13 cellular contexts compared by ENCODE assay signal in genomic region chr16:83771306-83771942, GRCh38. TPM values are rescaled to one million over a fixed set of nuclear protein-coding genes. Genes with fewer than 3 reads are reported as not detected.
DNase-seq lines count a peak whose midpoint lies in the region; ATAC-seq and TF ChIP-seq lines count a peak whose summit lies in the region.
"Had no signal": no experiment of that assay in that cellular context is flagged by ENCODE, and none has a peak within 500 bp of the region (broad histone marks: within the 10 kb centered on the region; RNA-seq: fewer than 3 reads in every experiment).

No MANE protein-coding gene starts in this region.

- no peaks in the 10 kb centered on the region for H3K9me3 ChIP-seq in BE2C
- H3K9me3 ChIP-seq: esophagus squamous epithelium, tibial nerve had no signal

- no peak for TF ChIP-seq CTCF in BE2C (IDR thresholded peaks at IDR 0.05; ENCODE audit: low read depth, low read length)

- H3K9me3 Mint-ChIP-seq in natural killer cell treated with Interleukin-12 subunit alpha and Interleukin-12 subunit beta and Interleukin-15 and Interleukin-18, amount 100 ng/mL, for 72 hours: no peaks in the 10 kb centered on the region

- no peaks in the 10 kb centered on the region for H3K36me3 Mint-ChIP-seq in natural killer cell treated with Interleukin-12 subunit alpha and Interleukin-12 subunit beta and Interleukin-15 and Interleukin-18, amount 100 ng/mL, for 72 hours
- H3K36me3 Mint-ChIP-seq: activated naive CD8-positive, alpha-beta T cell had no signal

- H3K27me3 ChIP-seq in BE2C: no peaks in the 10 kb centered on the region; the same call in 1 of the 2 replicates
- H3K27me3 ChIP-seq: esophagus squamous epithelium, tibial nerve had no signal

- intact Hi-C loops in Right ventricle myocardium inferior (cut with DNase I): no loop called here

- no peak overlapping the region for H3K4me3 ChIP-seq in BE2C (ENCODE audit: low read depth, low read length)
- H3K4me3 ChIP-seq: esophagus squamous epithelium, PC-9, tibial nerve had no signal

- peaks cover 0 to 9% of the 10 kb centered on the region in 2 donors for H3K4me1 Mint-ChIP-seq in natural killer cell treated with Interleukin-12 subunit alpha and Interleukin-12 subunit beta and Interleukin-15 and Interleukin-18, amount 100 ng/mL, for 72 hours (ENCODE audit: low read depth in 2 of 2)

- peak; percentile 81 for ATAC-seq in Right ventricle myocardium inferior
- no peak for ATAC-seq in GM18511 (IDR thresholded peaks at IDR 0.05; ENCODE audit: unreplicated experiment)
- no peak for ATAC-seq in natural killer cell treated with Interleukin-12 subunit alpha and Interleukin-12 subunit beta and Interleukin-15 and Interleukin-18, amount 100 ng/mL, for 72 hours

- H3K36me3 ChIP-seq in BE2C: no peaks in the 10 kb centered on the region
- H3K36me3 ChIP-seq: esophagus squamous epithelium, tibial nerve had no signal

- H3K27me3 Mint-ChIP-seq in natural killer cell treated with Interleukin-12 subunit alpha and Interleukin-12 subunit beta and Interleukin-15 and Interleukin-18, amount 100 ng/mL, for 72 hours: peaks cover 22 to 26% of the 10 kb centered on the region in 2 donors

- H3K27ac Mint-ChIP-seq in natural killer cell treated with Interleukin-12 subunit alpha and Interleukin-12 subunit beta and Interleukin-15 and Interleukin-18, amount 100 ng/mL, for 72 hours: no peak overlapping the region
- H3K27ac Mint-ChIP-seq: activated naive CD8-positive, alpha-beta T cell had no signal

- no peaks in the 10 kb centered on the region for H3K4me1 ChIP-seq in BE2C

- no peak overlapping the region for H3K4me3 Mint-ChIP-seq in natural killer cell treated with Interleukin-12 subunit alpha and Interleukin-12 subunit beta and Interleukin-15 and Interleukin-18, amount 100 ng/mL, for 72 hours
- H3K4me3 Mint-ChIP-seq: activated naive CD8-positive, alpha-beta T cell had no signal

- DNase-seq in BE2C (peak; percentile 11), RPMI7951 (ENCODE audit: low read depth) (peak; percentile 21), Right ventricle myocardium inferior (ENCODE audit: missing footprints) (no peak), nucleus accumbens (lab: John Stamatoyannopoulos, UW) (peak in 33 of 56 donors; percentile 2 to 76 (median 28)), HUDEP-2 (lab: John Stamatoyannopoulos, UW; ENCODE audit: unreplicated experiment in 76 of 76) (no peak), DMS53 (lab: John Stamatoyannopoulos, UW) (no peak)
- DNase-seq in natural killer cell treated with Interleukin-12 subunit alpha and Interleukin-12 subunit beta and Interleukin-15 and Interleukin-18, amount 100 ng/mL, for 72 hours (ENCODE audit: low spot score): no peak
- DNase-seq: esophagus squamous epithelium; PC-9; stimulated activated CD4-positive, alpha-beta T cell treated with anti-CD3 and anti-CD28 coated beads, Interleukin-15, amount 100 ng/mL, for 24 hours had no signal

RNA-seq across cellular contexts. Expression of gene HSBP1, which starts 36.4 kb away (rescaled TPM):
- polyA plus RNA-seq in BE2C (2012; ENCODE audit: insufficient read depth, insufficient read length, low read depth): 313 TPM
- 128 and 167 TPM in 2 replicates for total RNA-seq in RPMI7951 (2014; rRNA removed; shearing (Covaris generic))
- 189 TPM for total RNA-seq in Right ventricle myocardium inferior
- 10 to 100 TPM; 30.5 to 64.5 TPM for total RNA-seq in natural killer cell treated with Interleukin-12 subunit alpha and Interleukin-12 subunit beta and Interleukin-15 and Interleukin-18, amount 100 ng/mL, for 72 hours

Comparison
In these comparisons a context has a peak if more than half of its experiments do, and no peak if none do; other contexts are left out.
1. DNase-seq: peak in BE2C (single experiment), RPMI7951 (single experiment) and nucleus accumbens (33 of 56); none in Right ventricle myocardium inferior (single experiment), HUDEP-2 (0 of 76), natural killer cell treated with Interleukin-12 subunit alpha and Interleukin-12 subunit beta and Interleukin-15 and Interleukin-18, amount 100 ng/mL, for 72 hours (single experiment) and DMS53 (single experiment).